In the genomic region with DNA sequence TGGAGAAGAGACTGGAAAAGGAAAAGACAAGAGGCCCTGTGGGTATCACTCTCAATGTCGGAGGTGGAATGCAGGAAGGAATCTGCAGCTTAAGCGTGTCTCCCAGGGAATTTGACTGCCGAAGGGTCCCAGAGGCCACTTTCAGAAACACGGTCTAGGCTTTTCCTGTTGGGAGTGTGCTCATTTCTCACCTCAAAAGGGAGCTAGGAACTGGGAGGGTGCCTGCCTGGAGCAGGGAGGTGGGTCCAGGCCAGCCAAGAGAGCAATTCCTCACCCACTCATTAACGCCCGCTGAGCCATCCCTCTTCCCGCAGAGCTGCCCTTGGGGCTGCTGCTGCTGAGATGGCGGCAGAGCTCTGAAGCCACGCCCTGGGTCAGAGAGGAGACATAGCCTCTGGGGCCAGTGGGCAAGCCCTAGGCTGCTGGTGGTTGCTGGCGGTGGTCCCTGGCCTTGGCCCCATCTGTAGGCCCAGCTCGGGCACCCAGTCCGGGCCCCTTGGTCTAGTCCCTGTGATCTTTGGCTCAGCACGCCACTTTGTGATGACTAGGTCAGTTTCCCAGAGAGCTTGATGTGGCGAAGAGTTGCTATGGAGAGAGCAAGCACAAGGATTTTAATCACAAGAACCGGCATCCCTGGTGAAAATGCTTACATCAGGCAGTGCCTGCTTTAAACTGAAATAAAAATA, we compare ENCODE assay signal across 1 cellular context.
TF ChIP-seq lines count a peak whose summit lies in the region.

No MANE protein-coding gene starts in this region.

TF ChIP-seq in SK-N-SH treated with all-trans-retinoic acid at 6 μM for 48 hours, 23 proteins besides CTCF, POLR2A, EP300 and RAD21:
- TF ChIP-seq, protein P1, sequence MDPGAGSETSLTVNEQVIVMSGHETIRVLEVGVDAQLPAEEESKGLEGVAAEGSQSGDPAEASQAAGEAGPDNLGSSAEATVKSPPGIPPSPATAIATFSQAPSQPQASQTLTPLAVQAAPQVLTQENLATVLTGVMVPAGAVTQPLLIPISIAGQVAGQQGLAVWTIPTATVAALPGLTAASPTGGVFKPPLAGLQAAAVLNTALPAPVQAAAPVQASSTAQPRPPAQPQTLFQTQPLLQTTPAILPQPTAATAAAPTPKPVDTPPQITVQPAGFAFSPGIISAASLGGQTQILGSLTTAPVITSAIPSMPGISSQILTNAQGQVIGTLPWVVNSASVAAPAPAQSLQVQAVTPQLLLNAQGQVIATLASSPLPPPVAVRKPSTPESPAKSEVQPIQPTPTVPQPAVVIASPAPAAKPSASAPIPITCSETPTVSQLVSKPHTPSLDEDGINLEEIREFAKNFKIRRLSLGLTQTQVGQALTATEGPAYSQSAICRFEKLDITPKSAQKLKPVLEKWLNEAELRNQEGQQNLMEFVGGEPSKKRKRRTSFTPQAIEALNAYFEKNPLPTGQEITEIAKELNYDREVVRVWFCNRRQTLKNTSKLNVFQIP (CRISPR knock-in tag; IDR thresholded peaks at IDR 0.05; ENCODE audit: borderline replicate concordance, low read depth): no peak
- TF ChIP-seq RARB (CRISPR knock-in tag; IDR thresholded peaks at IDR 0.05) (no peak), ZFP3 (CRISPR knock-in tag; IDR thresholded peaks at IDR 0.05) (no peak), ESRRG (CRISPR knock-in tag; IDR thresholded peaks at IDR 0.05) (no peak), ZC3H10 (CRISPR knock-in tag; IDR thresholded peaks at IDR 0.05) (no peak), ZNF8 (CRISPR knock-in tag; IDR thresholded peaks at IDR 0.05) (no peak), ARNTL (CRISPR knock-in tag; IDR thresholded peaks at IDR 0.05; ENCODE audit: borderline replicate concordance, low read depth) (no peak), ISL1 (CRISPR knock-in tag; IDR thresholded peaks at IDR 0.05) (no peak), TOX (CRISPR knock-in tag; IDR thresholded peaks at IDR 0.05; ENCODE audit: borderline replicate concordance) (no peak)
- TF ChIP-seq, protein P2, sequence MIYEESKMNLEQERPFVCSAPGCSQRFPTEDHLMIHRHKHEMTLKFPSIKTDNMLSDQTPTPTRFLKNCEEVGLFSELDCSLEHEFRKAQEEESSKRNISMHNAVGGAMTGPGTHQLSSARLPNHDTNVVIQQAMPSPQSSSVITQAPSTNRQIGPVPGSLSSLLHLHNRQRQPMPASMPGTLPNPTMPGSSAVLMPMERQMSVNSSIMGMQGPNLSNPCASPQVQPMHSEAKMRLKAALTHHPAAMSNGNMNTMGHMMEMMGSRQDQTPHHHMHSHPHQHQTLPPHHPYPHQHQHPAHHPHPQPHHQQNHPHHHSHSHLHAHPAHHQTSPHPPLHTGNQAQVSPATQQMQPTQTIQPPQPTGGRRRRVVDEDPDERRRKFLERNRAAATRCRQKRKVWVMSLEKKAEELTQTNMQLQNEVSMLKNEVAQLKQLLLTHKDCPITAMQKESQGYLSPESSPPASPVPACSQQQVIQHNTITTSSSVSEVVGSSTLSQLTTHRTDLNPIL (CRISPR knock-in tag; IDR thresholded peaks at IDR 0.05; ENCODE audit: low read depth): no peak
